8 cellular contexts compared by ENCODE assay signal in genomic region chr6:31396422-31397152, GRCh38. TPM values are rescaled to one million over a fixed set of nuclear protein-coding genes. Genes with fewer than 3 reads are reported as not detected.
A peak's percentile ranks its signal among the peaks of the same experiment; 100 is the strongest.
DNase-seq lines count a peak whose midpoint lies in the region; ATAC-seq, FAIRE-seq and TF ChIP-seq lines count a peak whose summit lies in the region.

No MANE protein-coding gene starts in this region.

- intact Hi-C loops in kidney (cut with DNase I): no loop called here

- H3K27me3 ChIP-seq in bronchial epithelial cell (ENCODE audit: control insufficient read depth, insufficient read depth, low read length): no peaks in the 10 kb centered on the region

- ATAC-seq in GM19468 (IDR thresholded peaks at IDR 0.05; ENCODE audit: extremely low read depth, unreplicated experiment): peak; percentile 45
- ATAC-seq in HG02973 (IDR thresholded peaks at IDR 0.05; ENCODE audit: unreplicated experiment): no peak

- no peak overlapping the region for H3K4me3 ChIP-seq in bronchial epithelial cell (ENCODE audit: low read depth, low read length)
- no peak overlapping the region for H3K4me3 ChIP-seq in kidney (ENCODE audit: low read length in 2 of 2)

- no peak overlapping the region for H3K27ac ChIP-seq in kidney (ENCODE audit: low read depth in 2 of 2, low read length in 2 of 2)

- H3K9me3 ChIP-seq in kidney (ENCODE audit: control insufficient read depth in 1 of 2, low read length in 2 of 2): no peaks in the 10 kb centered on the region

- H3K36me3 ChIP-seq in bronchial epithelial cell (ENCODE audit: control insufficient read depth, insufficient read depth, low read length) (no peaks in the 10 kb centered on the region), kidney (ENCODE audit: control insufficient read depth in 1 of 2, insufficient read depth in 2 of 2, low read length in 2 of 2) (no peaks in the 10 kb centered on the region)

- no peak for FAIRE-seq in bronchial epithelial cell (lab: Jason Lieb, UNC)
- peak; percentile 82 for FAIRE-seq in kidney (lab: Jason Lieb, UNC)

- TF ChIP-seq CTCF in AG09319 (IDR thresholded peaks at IDR 0.05; ENCODE audit: low read depth, low read length) (peak; percentile 82), bronchial epithelial cell (IDR thresholded peaks at IDR 0.05; ENCODE audit: insufficient read depth, low read length, severe bottlenecking) (peak; percentile 79), kidney (IDR thresholded peaks at IDR 0.05; ENCODE audit: borderline replicate concordance, extremely low read depth, insufficient read depth) (peak; percentile 91)

- DNase-seq in AG09319 (ENCODE audit: extremely low read depth, low read depth) (peak; percentile 28), NCI-H2196 treated with DMSO at 0.1 percent for 48 hours (lab: John Stamatoyannopoulos, UW; ENCODE audit: unreplicated experiment) (peak; percentile 19), bronchial epithelial cell (ENCODE audit: low read depth) (peak; percentile 72), kidney (no peak)
- peak; percentile 62 to 88 (median 72) for DNase-seq in activated CD4-positive, CD25-positive, alpha-beta regulatory T cell (lab: John Stamatoyannopoulos, UW)
- peak; percentile 86 for DNase-seq in stimulated activated CD4-positive, alpha-beta T cell treated with anti-CD3 and anti-CD28 coated beads, Interleukin-1b, Interleukin-23, amount 100 ng/mL, for 48 hours

- H3K4me1 ChIP-seq in kidney (ENCODE audit: control insufficient read depth in 1 of 2, insufficient read depth in 1 of 2, low read depth in 1 of 2, low read length in 2 of 2): peaks cover 0 to 7% of the 10 kb centered on the region in 2 donors

- H3K9ac ChIP-seq in kidney (ENCODE audit: low read length in 2 of 2): no peak overlapping the region

RNA-seq across cellular contexts. Expression of gene MICA, which starts 6.8 kb away (rescaled TPM):
- 47.6 and 51.6 TPM in 2 replicates for total RNA-seq in bronchial epithelial cell
- total RNA-seq in kidney: 27.5 TPM
- 34.7 TPM for polyA plus RNA-seq in kidney (ENCODE audit: insufficient read depth, low read depth, low replicate concordance)

RNA-seq across cellular contexts. Expression of gene HLA-B, which starts 39.6 kb away (rescaled TPM):
- total RNA-seq in bronchial epithelial cell (46.9 and 59.5 TPM in 2 replicates), kidney (1,532 TPM)
- 1,348 TPM for polyA plus RNA-seq in kidney (ENCODE audit: insufficient read depth, low read depth, low replicate concordance)

Comparison
In these comparisons a context has a peak if more than half of its experiments do, and no peak if none do; other contexts are left out.
1. RNA of gene HLA-B, which starts 39.6 kb away (total RNA-seq): 1,532 TPM in kidney (single experiment); 46.9 to 59.5 TPM in bronchial epithelial cell; every median in the first group is over 10 times any median in the second.
2. Peak in every context shown above with its lines, with median percentiles within 50 percentile points of each other: CTCF ChIP-seq.